23 cellular contexts compared by ENCODE assay signal in genomic region chr17:27322026-27322425, GRCh38. TPM values are rescaled to one million over a fixed set of nuclear protein-coding genes. Genes with fewer than 3 reads are reported as not detected.
A peak's percentile ranks its signal among the peaks of the same experiment; 100 is the strongest.
DNase-seq lines count a peak whose midpoint lies in the region; ATAC-seq, FAIRE-seq and TF ChIP-seq lines count a peak whose summit lies in the region.
"Had no signal": no experiment of that assay in that cellular context is flagged by ENCODE, and none has a peak within 500 bp of the region (broad histone marks: within the 10 kb centered on the region; RNA-seq: fewer than 3 reads in every experiment).

No MANE protein-coding gene starts in this region.

- H3K27me3 Mint-ChIP-seq in T-helper 17 cell: peaks cover 8% of the 10 kb centered on the region
- no peaks in the 10 kb centered on the region for H3K27me3 Mint-ChIP-seq in naive thymus-derived CD8-positive, alpha-beta T cell
- H3K27me3 Mint-ChIP-seq: CD8-positive, alpha-beta memory T cell had no signal

- no peak overlapping the region for H3K9ac ChIP-seq in kidney (ENCODE audit: low read length in 2 of 2)

- H3K4me1 ChIP-seq in kidney (ENCODE audit: control insufficient read depth in 1 of 2, insufficient read depth in 1 of 2, low read depth in 1 of 2, low read length in 2 of 2): peaks cover 20 to 23% of the 10 kb centered on the region in 2 donors
- peaks cover 44% of the 10 kb centered on the region for H3K4me1 ChIP-seq in upper lobe of right lung

- H3K4me1 Mint-ChIP-seq in T-helper 17 cell: peaks cover 2% of the 10 kb centered on the region
- no peaks in the 10 kb centered on the region for H3K4me1 Mint-ChIP-seq in naive thymus-derived CD8-positive, alpha-beta T cell
- H3K4me1 Mint-ChIP-seq: CD8-positive, alpha-beta memory T cell had no signal

- H3K9me3 ChIP-seq in T-helper 17 cell (ENCODE audit: control insufficient read depth, low read length, poor library complexity, severe bottlenecking) (no peaks in the 10 kb centered on the region), kidney (ENCODE audit: control insufficient read depth in 1 of 2, low read length in 2 of 2) (no peaks in the 10 kb centered on the region), upper lobe of right lung (no peaks in the 10 kb centered on the region)

- intact Hi-C loops in kidney (cut with DNase I) (no loop called here), upper lobe of right lung (cut with DNase I) (no loop called here)

- H3K27ac ChIP-seq in kidney (ENCODE audit: low read depth in 2 of 2, low read length in 2 of 2) (peak overlapping the region; percentile 4 to 12), upper lobe of right lung (peak overlapping the region; percentile 24)
- H3K27ac ChIP-seq: PC-9, SK-N-MC had no signal

- H3K4me3 ChIP-seq in kidney (ENCODE audit: low read length in 2 of 2): no peak overlapping the region
- H3K4me3 ChIP-seq in upper lobe of right lung: no peak overlapping the region
- H3K4me3 ChIP-seq: PC-9, SK-N-MC had no signal

- POLR2A ChIA-PET in naive thymus-derived CD8-positive, alpha-beta T cell (lab: Charles Lee): no interaction called here

- H3K27ac Mint-ChIP-seq in T-helper 17 cell: peak overlapping the region; percentile 21
- no peak overlapping the region for H3K27ac Mint-ChIP-seq in naive thymus-derived CD8-positive, alpha-beta T cell

- FAIRE-seq in kidney (lab: Jason Lieb, UNC): no peak
- FAIRE-seq: GM19239, H1 had no signal

- ATAC-seq in T-helper 17 cell (no peak), upper lobe of right lung (no peak)
- ATAC-seq in naive thymus-derived CD8-positive, alpha-beta T cell: no peak

- TF ChIP-seq CTCF in kidney (IDR thresholded peaks at IDR 0.05; ENCODE audit: borderline replicate concordance, extremely low read depth, insufficient read depth) (no peak), upper lobe of right lung (IDR thresholded peaks at IDR 0.05) (no peak)

- peak; percentile 21 for DNase-seq in activated effector memory CD4-positive, alpha-beta T cell treated with anti-CD3 and anti-CD28 coated beads, Interleukin-2, amount 50 U/mL, for 16 hours
- DNase-seq in activated effector memory CD4-positive, alpha-beta T cell treated with Interleukin-2 at 50 U/mL for 16 hours: no peak
- DNase-seq in T-helper 17 cell: no peak
- no peak for DNase-seq in kidney
- DNase-seq in upper lobe of right lung: no peak
- DNase-seq in AML-193 (lab: John Stamatoyannopoulos, UW): no peak
- no peak for DNase-seq in naive thymus-derived CD8-positive, alpha-beta T cell
- DNase-seq: 8988T; C1 segment of cervical spinal cord; Calu3; CD8-positive, alpha-beta memory T cell; EL; Karpas-422; NCI-H187 treated with DMSO at 0.1 percent for 48 hours; NCI-H2107; NCI-H2227 treated with DMSO at 0.1 percent for 48 hours; NCI-H510A; RPMI8226; SHP77 treated with DMSO at 0.1 percent for 48 hours had no signal

- no peaks in the 10 kb centered on the region for H3K27me3 ChIP-seq in upper lobe of right lung

- H3K36me3 Mint-ChIP-seq in T-helper 17 cell (ENCODE audit: low read depth): no peaks in the 10 kb centered on the region
- H3K36me3 Mint-ChIP-seq in naive thymus-derived CD8-positive, alpha-beta T cell: peaks cover 0 to 9% (median 0%) of the 10 kb centered on the region in 3 donors

- H3K36me3 ChIP-seq in kidney (ENCODE audit: control insufficient read depth in 1 of 2, insufficient read depth in 2 of 2, low read length in 2 of 2) (no peaks in the 10 kb centered on the region), upper lobe of right lung (peaks cover 25% of the 10 kb centered on the region)

- H3K9me3 Mint-ChIP-seq in naive thymus-derived CD8-positive, alpha-beta T cell: no peaks in the 10 kb centered on the region
- H3K9me3 Mint-ChIP-seq: CD8-positive, alpha-beta memory T cell had no signal

- H3K4me3 Mint-ChIP-seq in T-helper 17 cell: no peak overlapping the region
- no peak overlapping the region for H3K4me3 Mint-ChIP-seq in naive thymus-derived CD8-positive, alpha-beta T cell
- H3K4me3 Mint-ChIP-seq: CD8-positive, alpha-beta memory T cell had no signal

RNA-seq across cellular contexts. Expression of gene WSB1, which starts 28.1 kb away (rescaled TPM):
- total RNA-seq in T-helper 17 cell: 100 to 1,000 TPM; 137 to 146 TPM
- total RNA-seq in kidney: 195 TPM
- 59.8 TPM for polyA plus RNA-seq in kidney (ENCODE audit: insufficient read depth, low read depth, low replicate concordance)
- 360 TPM for total RNA-seq in upper lobe of right lung
- 100 to 1,000 TPM; 154 to 159 TPM for total RNA-seq in naive thymus-derived CD8-positive, alpha-beta T cell
- polyA plus RNA-seq in naive thymus-derived CD8-positive, alpha-beta T cell: 100 to 1,000 TPM; 128 to 186 (median 132) TPM
